ENCODE assay signal across 10 cellular contexts in the genomic region with DNA sequence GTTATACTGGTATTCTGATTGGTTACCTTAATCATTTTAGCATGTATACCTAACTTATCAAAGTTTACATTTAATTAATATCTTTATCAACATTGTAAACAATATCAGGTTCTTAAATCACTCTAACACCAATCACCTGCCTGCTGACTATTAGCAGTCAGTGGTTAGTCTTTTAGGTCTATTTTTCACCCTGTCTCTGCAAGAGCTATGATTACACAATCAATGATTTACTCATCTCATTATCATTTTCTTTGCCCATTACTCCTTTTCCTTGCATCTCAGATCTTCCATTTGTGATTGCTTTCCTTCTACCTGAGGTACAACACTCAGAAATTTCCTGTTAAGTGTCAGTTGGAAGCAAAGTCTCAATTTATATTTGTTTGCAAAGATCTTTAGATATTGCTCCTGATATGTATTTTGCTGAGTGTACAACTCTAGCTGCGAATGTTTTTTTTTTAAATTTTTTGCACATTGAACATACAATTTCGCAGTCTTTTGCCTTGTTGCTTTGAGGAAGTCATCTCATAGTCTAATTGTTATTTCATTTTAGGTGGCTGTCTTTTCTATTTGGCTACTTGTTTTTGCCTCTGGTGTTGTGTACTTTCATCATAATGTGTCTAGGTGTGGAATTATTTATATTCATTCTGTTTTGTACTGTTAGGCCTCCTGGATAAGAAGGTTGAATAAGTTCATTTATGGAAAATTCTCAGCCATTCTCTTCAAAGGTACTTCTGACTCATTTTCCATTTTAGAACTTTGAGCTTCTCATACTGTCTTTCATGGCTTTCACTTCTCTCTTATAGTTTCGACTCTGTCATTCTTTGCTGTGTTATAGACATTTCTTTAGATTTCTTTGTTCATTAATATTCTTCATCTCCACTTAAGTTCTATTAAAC.
DNase-seq lines count a peak whose midpoint lies in the region; ATAC-seq, FAIRE-seq and TF ChIP-seq lines count a peak whose summit lies in the region.
"Had no signal": no experiment of that assay in that cellular context is flagged by ENCODE, and none has a peak within 500 bp of the region (broad histone marks: within the 10 kb centered on the region; RNA-seq: fewer than 3 reads in every experiment).

No MANE protein-coding gene starts in this region.

- no peaks in the 10 kb centered on the region for H3K27me3 ChIP-seq in pancreas
- H3K27me3 ChIP-seq: esophagus squamous epithelium, transverse colon had no signal

- no peaks in the 10 kb centered on the region for H3K4me1 ChIP-seq in pancreas
- H3K4me1 ChIP-seq: esophagus squamous epithelium, transverse colon had no signal

- H3K4me3 ChIP-seq in pancreas, result no peak overlapping the region
- H3K4me3 ChIP-seq: esophagus squamous epithelium, transverse colon had no signal

- no peak for FAIRE-seq in GM19239 (lab: Jason Lieb, UNC)
- no peak for FAIRE-seq in pancreas (lab: Jason Lieb, UNC)

- H3K9me3 ChIP-seq in pancreas, result no peaks in the 10 kb centered on the region
- H3K9me3 ChIP-seq: esophagus squamous epithelium, transverse colon had no signal

- 56 to 59% methylated on average over 3 of the region's 3 CpGs for WGBS in pancreas, 2 donors

- H3K36me3 ChIP-seq in pancreas, result no peaks in the 10 kb centered on the region
- H3K36me3 ChIP-seq: esophagus squamous epithelium, transverse colon had no signal

- peak; percentile 98 for ATAC-seq in GM18505 (IDR thresholded peaks at IDR 0.05; ENCODE audit: unreplicated experiment)
- ATAC-seq in GM21381 (IDR thresholded peaks at IDR 0.05; ENCODE audit: unreplicated experiment), result peak; percentile 94
- peak; percentile 99 for ATAC-seq in HG03025 (IDR thresholded peaks at IDR 0.05; ENCODE audit: low FRiP score, unreplicated experiment)
- no peak for ATAC-seq in pancreas

- H3K27ac ChIP-seq in pancreas, result no peak overlapping the region
- H3K27ac ChIP-seq: esophagus squamous epithelium, transverse colon had no signal

- peak; percentile 60 for DNase-seq in MV-4-11 (lab: John Stamatoyannopoulos, UW)
- DNase-seq in hippocampal formation (lab: John Stamatoyannopoulos, UW), result no peak
- DNase-seq in SHP77 (lab: John Stamatoyannopoulos, UW), result no peak
- DNase-seq in GM19239 (ENCODE audit: insufficient read length, low spot score), result no peak
- DNase-seq in pancreas, result no peak
- DNase-seq: esophagus squamous epithelium, transverse colon had no signal

- no peak for TF ChIP-seq CTCF in pancreas (IDR thresholded peaks at IDR 0.05)

- intact Hi-C loops in pancreas (cut with DNase I), result no loop called here

- no peak for TF ChIP-seq POLR2A in GM18505 (IDR thresholded peaks at IDR 0.05; ENCODE audit: borderline replicate concordance, extremely low read depth, insufficient read depth, insufficient read length)

Comparison
In these comparisons a context has a peak if more than half of its experiments do, and no peak if none do; other contexts are left out.
1. ATAC-seq: peak in GM18505 (single experiment), GM21381 (single experiment) and HG03025 (single experiment); none in pancreas (0 of 4).